ENCODE assay signal across 12 cellular contexts in genomic region chr20:37907677-37908397, GRCh38. TPM values are rescaled to one million over a fixed set of nuclear protein-coding genes. Genes with fewer than 3 reads are reported as not detected.
A peak's percentile ranks its signal among the peaks of the same experiment; 100 is the strongest.
DNase-seq lines count a peak whose midpoint lies in the region; ATAC-seq and TF ChIP-seq lines count a peak whose summit lies in the region.
"Had no signal": no experiment of that assay in that cellular context is flagged by ENCODE, and none has a peak within 500 bp of the region (broad histone marks: within the 10 kb centered on the region; RNA-seq: fewer than 3 reads in every experiment).

No MANE protein-coding gene starts in this region.

- TF ChIP-seq CTCF in A673 (conservative IDR thresholded peaks at IDR 0.05; ENCODE audit: low read depth, low read length) (no peak), RWPE2 (IDR thresholded peaks at IDR 0.05; ENCODE audit: poor library complexity, severe bottlenecking) (no peak)

- DNase-seq in A673 (ENCODE audit: low spot score) (peak; percentile 83), HS-27A (ENCODE audit: low read depth) (peak; percentile 69), RWPE2 (ENCODE audit: low spot score) (no peak), foreskin melanocyte (peak; percentile 37), superior temporal gyrus (ENCODE audit: extremely low spot score) (no peak)
- DNase-seq in activated CD4-positive, alpha-beta T cell treated with anti-CD3 and anti-CD28 coated beads, Interleukin-2, amount 50 U/mL, for 4 hours = no peak
- DNase-seq: activated CD4-positive, alpha-beta memory T cell treated with anti-CD3 and anti-CD28 coated beads, Interleukin-2, amount 10 ng/mL, durations not matched to agents 7 days and 5 days; CD4-positive, alpha-beta memory T cell; upper lobe of left lung had no signal

- peak; percentile 62 for ATAC-seq in RWPE2 (ENCODE audit: low read depth)
- ATAC-seq in HG02678 (IDR thresholded peaks at IDR 0.05; ENCODE audit: unreplicated experiment) = no peak
- ATAC-seq in HG03159 (IDR thresholded peaks at IDR 0.05; ENCODE audit: unreplicated experiment) = no peak

- no peak overlapping the region for H3K4me3 ChIP-seq in A673 (ENCODE audit: low read depth, low read length, poor library complexity, severe bottlenecking)
- no peak overlapping the region for H3K4me3 ChIP-seq in RWPE2 (ENCODE audit: severe bottlenecking)
- H3K4me3 ChIP-seq: upper lobe of left lung had no signal

- POLR2A ChIA-PET in A673 (lab: Charles Lee; ENCODE audit: low non-redundant PET) = interaction anchor here (1.2 kb wide), 1 partner anchor 8 kb away, joined by 3 read pairs; no protein-coding TSS in a partner anchor

- no peak overlapping the region for H3K27ac ChIP-seq in A673 (ENCODE audit: low read depth, low read length, poor library complexity, severe bottlenecking)
- H3K27ac ChIP-seq in RWPE2 (ENCODE audit: poor library complexity, severe bottlenecking) = peak overlapping the region; percentile 0
- H3K27ac ChIP-seq: KMS-11, upper lobe of left lung had no signal

- CTCF ChIA-PET in A673 (lab: Charles Lee) = interaction anchor here (1.3 kb wide), 1 partner anchor 10 kb away, joined by 4 read pairs; no protein-coding TSS in a partner anchor

- no peaks in the 10 kb centered on the region for H3K27me3 ChIP-seq in A673 (replicated peaks; ENCODE audit: insufficient read depth, low read depth, low read length, poor library complexity)
- H3K27me3 ChIP-seq in RWPE2 (ENCODE audit: insufficient read depth, poor library complexity, severe bottlenecking) = peaks cover 2% of the 10 kb centered on the region

- H3K4me1 ChIP-seq in A673 (ENCODE audit: insufficient read depth, low read length, poor library complexity, severe bottlenecking) (peaks cover 65% of the 10 kb centered on the region), RWPE2 (ENCODE audit: insufficient read depth, poor library complexity, severe bottlenecking) (peaks cover 9% of the 10 kb centered on the region)

- no TSS peak for BruUV-seq in A673 (replicated peaks; lab: Mats Ljungman, UMichigan)

- no peaks in the 10 kb centered on the region for H3K9me3 ChIP-seq in A673 (ENCODE audit: low read depth, low read length, poor library complexity, severe bottlenecking)
- H3K9me3 ChIP-seq in RWPE2 (ENCODE audit: severe bottlenecking) = no peaks in the 10 kb centered on the region
- H3K9me3 ChIP-seq: upper lobe of left lung had no signal

- no peaks in the 10 kb centered on the region for H3K36me3 ChIP-seq in A673 (ENCODE audit: insufficient read depth, low read length, poor library complexity, severe bottlenecking)
- no peaks in the 10 kb centered on the region for H3K36me3 ChIP-seq in RWPE2 (ENCODE audit: low read depth)
- H3K36me3 ChIP-seq: upper lobe of left lung had no signal

- intact Hi-C loops in A673 (cut with micrococcal nuclease; ENCODE audit: unreplicated experiment) = no loop called here

RNA-seq across cellular contexts. Expression of gene VSTM2L, which starts 4.9 kb away (rescaled TPM):
- total RNA-seq in A673 (2021) = 23.3 and 23.5 TPM in 2 replicates
- total RNA-seq: CD4-positive, alpha-beta memory T cell had no signal

Comparison
In these comparisons a context has a peak if more than half of its experiments do, and no peak if none do; other contexts are left out.
1. DNase-seq: peak in A673 (single experiment), HS-27A (single experiment) and foreskin melanocyte (single experiment); none in RWPE2 (single experiment), activated CD4-positive, alpha-beta T cell treated with anti-CD3 and anti-CD28 coated beads, Interleukin-2, amount 50 U/mL, for 4 hours (0 of 2) and superior temporal gyrus (single experiment).